Comparison of ENCODE assay signal across 8 cellular contexts in genomic region chr5:38994329-38994927, GRCh38.
DNase-seq lines count a peak whose midpoint lies in the region; ATAC-seq and TF ChIP-seq lines count a peak whose summit lies in the region.

No MANE protein-coding gene starts in this region.

- DNase-seq in COLO829 (ENCODE audit: low spot score) (peak; percentile 21), NCI-H2107 treated with DMSO at 0.1 percent for 48 hours (lab: John Stamatoyannopoulos, UW; ENCODE audit: unreplicated experiment) (peak; percentile 8), ascending aorta (ENCODE audit: low spot score in 2 of 2) (no peak), hepatocyte (ENCODE audit: low spot score) (peak; percentile 58), NCI-H187 treated with DMSO at 0.1 percent for 48 hours (lab: John Stamatoyannopoulos, UW) (no peak)
- DNase-seq in stimulated activated CD4-positive, alpha-beta T cell treated with anti-CD3 and anti-CD28 coated beads, Interleukin-4, amount 100 ng/mL, for 24 hours = peak; percentile 22
- DNase-seq in activated CD4-positive, CD25-positive, alpha-beta regulatory T cell (lab: John Stamatoyannopoulos, UW) = no peak

- 49% methylated on average over 5 of the region's 5 CpGs for WGBS in hepatocyte (ENCODE audit: low lambda C conversion rate, missing lambda C conversion rate)

- no peaks in the 10 kb centered on the region for H3K27me3 ChIP-seq in ascending aorta
- no peaks in the 10 kb centered on the region for H3K27me3 ChIP-seq in hepatocyte

- TF ChIP-seq CTCF in ascending aorta (IDR thresholded peaks at IDR 0.05) = peak in 2 of 3 experiments; percentile 35 to 59
- TF ChIP-seq CTCF in hepatocyte (IDR thresholded peaks at IDR 0.05; ENCODE audit: poor library complexity) = peak; percentile 54

- ATAC-seq in GM19463 (IDR thresholded peaks at IDR 0.05; ENCODE audit: unreplicated experiment) = peak; percentile 68

- no peaks in the 10 kb centered on the region for H3K9me2 ChIP-seq in hepatocyte (replicated peaks; ENCODE audit: insufficient read depth)

- peaks cover 2 to 4% of the 10 kb centered on the region in 2 donors for H3K36me3 ChIP-seq in ascending aorta
- no peaks in the 10 kb centered on the region for H3K36me3 ChIP-seq in hepatocyte (replicated peaks; ENCODE audit: insufficient read depth, low read depth)

- H3K9me3 ChIP-seq in ascending aorta (no peaks in the 10 kb centered on the region), hepatocyte (ENCODE audit: low read depth) (no peaks in the 10 kb centered on the region)

- intact Hi-C loops in ascending aorta (cut with DNase I) = loop anchor here (1.0 to 10.0 kb wide), 2 partner anchors 86 to 220 kb away; partner anchors contain the start of gene FYB1

- H3K4me2 ChIP-seq in hepatocyte = no peak overlapping the region

- no peak overlapping the region for H3K4me3 ChIP-seq in ascending aorta
- no peak overlapping the region for H3K4me3 ChIP-seq in hepatocyte

- peaks cover 3% of the 10 kb centered on the region for H4K20me1 ChIP-seq in hepatocyte (ENCODE audit: insufficient read depth, poor library complexity, severe bottlenecking)

- H3K27ac ChIP-seq in ascending aorta (no peak overlapping the region), hepatocyte (no peak overlapping the region)

- no peak overlapping the region for H2AFZ ChIP-seq in hepatocyte

- peaks cover 3% of the 10 kb centered on the region for H3K79me2 ChIP-seq in hepatocyte

- H3K4me1 ChIP-seq in ascending aorta = no peaks in the 10 kb centered on the region
- H3K4me1 ChIP-seq in hepatocyte (ENCODE audit: insufficient read depth) = no peaks in the 10 kb centered on the region

Comparison
In these comparisons a context has a peak if more than half of its experiments do, and no peak if none do; other contexts are left out.
1. DNase-seq: peak in COLO829 (single experiment), NCI-H2107 treated with DMSO at 0.1 percent for 48 hours (single experiment), hepatocyte (single experiment) and stimulated activated CD4-positive, alpha-beta T cell treated with anti-CD3 and anti-CD28 coated beads, Interleukin-4, amount 100 ng/mL, for 24 hours (single experiment); none in ascending aorta (0 of 2), NCI-H187 treated with DMSO at 0.1 percent for 48 hours (single experiment) and activated CD4-positive, CD25-positive, alpha-beta regulatory T cell (0 of 4).